2 cellular contexts compared by ENCODE assay signal in genomic region chr15:98881526-98882517, GRCh38.
TF ChIP-seq lines count a peak whose summit lies in the region.

No MANE protein-coding gene starts in this region.

TF ChIP-seq in GM12878, 131 proteins besides CTCF, POLR2A, EP300 and RAD21:
- TF ChIP-seq ZNF384 (IDR thresholded peaks at IDR 0.05; ENCODE audit: borderline replicate concordance, low read depth, low read length), result no peak
- TF ChIP-seq SP1 (IDR thresholded peaks at IDR 0.05; ENCODE audit: low read depth, low read length), result no peak
- TF ChIP-seq, protein P1, sequence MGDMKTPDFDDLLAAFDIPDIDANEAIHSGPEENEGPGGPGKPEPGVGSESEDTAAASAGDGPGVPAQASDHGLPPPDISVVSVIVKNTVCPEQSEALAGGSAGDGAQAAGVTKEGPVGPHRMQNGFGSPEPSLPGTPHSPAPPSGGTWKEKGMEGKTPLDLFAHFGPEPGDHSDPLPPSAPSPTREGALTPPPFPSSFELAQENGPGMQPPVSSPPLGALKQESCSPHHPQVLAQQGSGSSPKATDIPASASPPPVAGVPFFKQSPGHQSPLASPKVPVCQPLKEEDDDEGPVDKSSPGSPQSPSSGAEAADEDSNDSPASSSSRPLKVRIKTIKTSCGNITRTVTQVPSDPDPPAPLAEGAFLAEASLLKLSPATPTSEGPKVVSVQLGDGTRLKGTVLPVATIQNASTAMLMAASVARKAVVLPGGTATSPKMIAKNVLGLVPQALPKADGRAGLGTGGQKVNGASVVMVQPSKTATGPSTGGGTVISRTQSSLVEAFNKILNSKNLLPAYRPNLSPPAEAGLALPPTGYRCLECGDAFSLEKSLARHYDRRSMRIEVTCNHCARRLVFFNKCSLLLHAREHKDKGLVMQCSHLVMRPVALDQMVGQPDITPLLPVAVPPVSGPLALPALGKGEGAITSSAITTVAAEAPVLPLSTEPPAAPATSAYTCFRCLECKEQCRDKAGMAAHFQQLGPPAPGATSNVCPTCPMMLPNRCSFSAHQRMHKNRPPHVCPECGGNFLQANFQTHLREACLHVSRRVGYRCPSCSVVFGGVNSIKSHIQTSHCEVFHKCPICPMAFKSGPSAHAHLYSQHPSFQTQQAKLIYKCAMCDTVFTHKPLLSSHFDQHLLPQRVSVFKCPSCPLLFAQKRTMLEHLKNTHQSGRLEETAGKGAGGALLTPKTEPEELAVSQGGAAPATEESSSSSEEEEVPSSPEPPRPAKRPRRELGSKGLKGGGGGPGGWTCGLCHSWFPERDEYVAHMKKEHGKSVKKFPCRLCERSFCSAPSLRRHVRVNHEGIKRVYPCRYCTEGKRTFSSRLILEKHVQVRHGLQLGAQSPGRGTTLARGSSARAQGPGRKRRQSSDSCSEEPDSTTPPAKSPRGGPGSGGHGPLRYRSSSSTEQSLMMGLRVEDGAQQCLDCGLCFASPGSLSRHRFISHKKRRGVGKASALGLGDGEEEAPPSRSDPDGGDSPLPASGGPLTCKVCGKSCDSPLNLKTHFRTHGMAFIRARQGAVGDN (IDR thresholded peaks at IDR 0.05), result no peak
- TF ChIP-seq, protein P2, sequence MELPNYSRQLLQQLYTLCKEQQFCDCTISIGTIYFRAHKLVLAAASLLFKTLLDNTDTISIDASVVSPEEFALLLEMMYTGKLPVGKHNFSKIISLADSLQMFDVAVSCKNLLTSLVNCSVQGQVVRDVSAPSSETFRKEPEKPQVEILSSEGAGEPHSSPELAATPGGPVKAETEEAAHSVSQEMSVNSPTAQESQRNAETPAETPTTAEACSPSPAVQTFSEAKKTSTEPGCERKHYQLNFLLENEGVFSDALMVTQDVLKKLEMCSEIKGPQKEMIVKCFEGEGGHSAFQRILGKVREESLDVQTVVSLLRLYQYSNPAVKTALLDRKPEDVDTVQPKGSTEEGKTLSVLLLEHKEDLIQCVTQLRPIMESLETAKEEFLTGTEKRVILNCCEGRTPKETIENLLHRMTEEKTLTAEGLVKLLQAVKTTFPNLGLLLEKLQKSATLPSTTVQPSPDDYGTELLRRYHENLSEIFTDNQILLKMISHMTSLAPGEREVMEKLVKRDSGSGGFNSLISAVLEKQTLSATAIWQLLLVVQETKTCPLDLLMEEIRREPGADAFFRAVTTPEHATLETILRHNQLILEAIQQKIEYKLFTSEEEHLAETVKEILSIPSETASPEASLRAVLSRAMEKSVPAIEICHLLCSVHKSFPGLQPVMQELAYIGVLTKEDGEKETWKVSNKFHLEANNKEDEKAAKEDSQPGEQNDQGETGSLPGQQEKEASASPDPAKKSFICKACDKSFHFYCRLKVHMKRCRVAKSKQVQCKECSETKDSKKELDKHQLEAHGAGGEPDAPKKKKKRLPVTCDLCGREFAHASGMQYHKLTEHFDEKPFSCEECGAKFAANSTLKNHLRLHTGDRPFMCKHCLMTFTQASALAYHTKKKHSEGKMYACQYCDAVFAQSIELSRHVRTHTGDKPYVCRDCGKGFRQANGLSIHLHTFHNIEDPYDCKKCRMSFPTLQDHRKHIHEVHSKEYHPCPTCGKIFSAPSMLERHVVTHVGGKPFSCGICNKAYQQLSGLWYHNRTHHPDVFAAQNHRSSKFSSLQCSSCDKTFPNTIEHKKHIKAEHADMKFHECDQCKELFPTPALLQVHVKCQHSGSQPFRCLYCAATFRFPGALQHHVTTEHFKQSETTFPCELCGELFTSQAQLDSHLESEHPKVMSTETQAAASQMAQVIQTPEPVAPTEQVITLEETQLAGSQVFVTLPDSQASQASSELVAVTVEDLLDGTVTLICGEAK (IDR thresholded peaks at IDR 0.05; ENCODE audit: borderline replicate concordance), result no peak
- TF ChIP-seq SMC3 (IDR thresholded peaks at IDR 0.05; ENCODE audit: borderline replicate concordance, low read length), result peak; percentile 67

TF ChIP-seq in liver, 16 proteins besides CTCF, POLR2A, EP300 and RAD21:
- TF ChIP-seq HNF4A (conservative IDR thresholded peaks at IDR 0.05) (no peak), FOXA2 (IDR thresholded peaks at IDR 0.05) (no peak), GABPA (IDR thresholded peaks at IDR 0.05 in 1 of 2, conservative IDR thresholded peaks at IDR 0.05 in 1 of 2) (no peak), REST (IDR thresholded peaks at IDR 0.05) (no peak)
